Comparison of ENCODE assay signal across 18 cellular contexts in genomic region chr1:1219341-1219740, GRCh38.
DNase-seq lines count a peak whose midpoint lies in the region; ATAC-seq lines count a peak whose summit lies in the region.
"Had no signal": no experiment of that assay in that cellular context is flagged by ENCODE, and none has a peak within 500 bp of the region (broad histone marks: within the 10 kb centered on the region; RNA-seq: fewer than 3 reads in every experiment).

No MANE protein-coding gene starts in this region.

- no peaks in the 10 kb centered on the region for H3K9me3 ChIP-seq in effector memory CD4-positive, alpha-beta T cell (ENCODE audit: control insufficient read depth, low read length)

- H3K36me3 ChIP-seq in effector memory CD4-positive, alpha-beta T cell (ENCODE audit: control insufficient read depth, insufficient read depth, low read length): peaks cover 34% of the 10 kb centered on the region
- H3K36me3 ChIP-seq: neural progenitor cell had no signal

- H3K4me3 ChIP-seq in effector memory CD4-positive, alpha-beta T cell (ENCODE audit: insufficient read depth, low read depth, low read length, poor library complexity, severe bottlenecking): peak overlapping the region; percentile 18
- H3K4me3 ChIP-seq: neural progenitor cell, PC-9 had no signal

- no peak for DNase-seq in stimulated activated naive CD8-positive, alpha-beta T cell treated with anti-CD3 and anti-CD28 coated beads, Interleukin-15, amount 100 ng/mL, for 72 hours
- DNase-seq in stimulated activated naive CD8-positive, alpha-beta T cell treated with anti-CD3 and anti-CD28 coated beads, Interleukin-15, Interleukin-2, amounts not matched to agents 100 U/mL and 50 U/mL, for 24 hours: no peak
- DNase-seq in activated CD4-positive, alpha-beta T cell treated with anti-CD3 and anti-CD28 coated beads, Interleukin-2, amount 50 U/mL, for 48 hours: peak; percentile 75 to 82
- peak; percentile 49 to 66 (median 55) for DNase-seq in effector memory CD4-positive, alpha-beta T cell
- DNase-seq in NCI-H1694 (lab: John Stamatoyannopoulos, UW): no peak
- no peak for DNase-seq in HCEC 1CT
- DNase-seq in NCI-H2227 (lab: John Stamatoyannopoulos, UW; ENCODE audit: unreplicated experiment): no peak
- DNase-seq: activated CD8-positive, alpha-beta memory T cell treated with anti-CD3 and anti-CD28 coated beads, Interleukin-2, amount 50 U/mL, for 4 hours; cerebellar nuclear complex; effector CD8-positive, alpha-beta T cell; GOT3; midbrain; NCI-H1436 treated with DMSO at 0.1 percent for 48 hours; NCI-H2171 treated with DMSO at 0.1 percent for 48 hours; NCI-H82; PC-9 had no signal

- H3K4me1 Mint-ChIP-seq in stimulated activated naive CD8-positive, alpha-beta T cell treated with anti-CD3 and anti-CD28 coated beads, Interleukin-15, amount 100 ng/mL, for 72 hours: peaks cover 55% of the 10 kb centered on the region
- H3K4me1 Mint-ChIP-seq: neural progenitor cell had no signal

- no peak for ATAC-seq in stimulated activated naive CD8-positive, alpha-beta T cell treated with anti-CD3 and anti-CD28 coated beads, Interleukin-15, amount 100 ng/mL, for 72 hours
- no peak for ATAC-seq in stimulated activated naive CD8-positive, alpha-beta T cell treated with anti-CD3 and anti-CD28 coated beads, Interleukin-15, Interleukin-2, amounts not matched to agents 100 U/mL and 50 U/mL, for 24 hours
- ATAC-seq: left lobe of liver had no signal

- no peaks in the 10 kb centered on the region for H3K27me3 ChIP-seq in effector memory CD4-positive, alpha-beta T cell (replicated peaks; ENCODE audit: control insufficient read depth, insufficient read depth, low read length, poor library complexity, severe bottlenecking)
- H3K27me3 ChIP-seq: neural progenitor cell had no signal

- no peaks in the 10 kb centered on the region for H3K27me3 Mint-ChIP-seq in stimulated activated naive CD8-positive, alpha-beta T cell treated with anti-CD3 and anti-CD28 coated beads, Interleukin-15, amount 100 ng/mL, for 72 hours

- H3K4me3 Mint-ChIP-seq in stimulated activated naive CD8-positive, alpha-beta T cell treated with anti-CD3 and anti-CD28 coated beads, Interleukin-15, amount 100 ng/mL, for 72 hours: no peak overlapping the region
- H3K4me3 Mint-ChIP-seq: neural progenitor cell had no signal

- H3K27ac Mint-ChIP-seq in stimulated activated naive CD8-positive, alpha-beta T cell treated with anti-CD3 and anti-CD28 coated beads, Interleukin-15, amount 100 ng/mL, for 72 hours: peak overlapping the region; percentile 5 to 85
- H3K27ac Mint-ChIP-seq: neural progenitor cell had no signal

- peak overlapping the region; percentile 89 for H3K27ac ChIP-seq in effector memory CD4-positive, alpha-beta T cell (ENCODE audit: insufficient read depth, low read length, poor library complexity, severe bottlenecking)
- H3K27ac ChIP-seq: neural progenitor cell, PC-9 had no signal

- H3K9me3 Mint-ChIP-seq in stimulated activated naive CD8-positive, alpha-beta T cell treated with anti-CD3 and anti-CD28 coated beads, Interleukin-15, amount 100 ng/mL, for 72 hours: no peaks in the 10 kb centered on the region
- H3K9me3 Mint-ChIP-seq: neural progenitor cell had no signal

- peaks cover 53% of the 10 kb centered on the region for H3K4me1 ChIP-seq in effector memory CD4-positive, alpha-beta T cell (ENCODE audit: control insufficient read depth, insufficient read depth, low read length, poor library complexity, severe bottlenecking)
- H3K4me1 ChIP-seq: neural progenitor cell had no signal

Comparison
In these comparisons a context has a peak if more than half of its experiments do, and no peak if none do; other contexts are left out.
1. DNase-seq: peak in activated CD4-positive, alpha-beta T cell treated with anti-CD3 and anti-CD28 coated beads, Interleukin-2, amount 50 U/mL, for 48 hours (2 of 2) and effector memory CD4-positive, alpha-beta T cell (3 of 3); none in stimulated activated naive CD8-positive, alpha-beta T cell treated with anti-CD3 and anti-CD28 coated beads, Interleukin-15, amount 100 ng/mL, for 72 hours (0 of 2), stimulated activated naive CD8-positive, alpha-beta T cell treated with anti-CD3 and anti-CD28 coated beads, Interleukin-15, Interleukin-2, amounts not matched to agents 100 U/mL and 50 U/mL, for 24 hours (single experiment), NCI-H1694 (single experiment), HCEC 1CT (single experiment) and NCI-H2227 (single experiment).